1 cellular context compared by ENCODE assay signal in the genomic region with DNA sequence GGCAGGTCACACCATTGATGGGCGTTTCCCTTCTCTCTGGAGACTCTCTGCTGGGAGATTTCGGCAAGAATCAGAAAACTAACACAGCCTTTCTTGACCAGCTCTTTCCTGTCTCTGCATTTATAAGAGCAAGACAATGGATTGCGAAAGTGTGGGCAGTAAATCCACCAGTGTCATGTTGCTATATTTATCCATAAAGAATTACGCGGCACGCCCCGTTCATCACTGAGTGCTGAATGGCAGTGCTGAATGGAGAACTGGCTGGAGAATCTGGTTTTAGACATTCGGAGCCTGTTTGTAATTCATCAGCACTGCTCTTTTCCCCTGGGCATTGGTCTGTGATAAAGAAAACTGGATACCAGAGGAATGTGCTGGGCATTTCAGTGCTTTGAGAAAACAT.
TF ChIP-seq lines count a peak whose summit lies in the region.

No MANE protein-coding gene starts in this region.

TF ChIP-seq in HepG2, 621 proteins besides CTCF, POLR2A, EP300 and RAD21:
- no peak for TF ChIP-seq SNAPC4 (CRISPR knock-in tag; IDR thresholded peaks at IDR 0.05)
- TF ChIP-seq ZFP36 (IDR thresholded peaks at IDR 0.05; ENCODE audit: borderline replicate concordance, low read depth, low read length, partially characterized antibody) = no peak
- TF ChIP-seq ZNF674 (CRISPR knock-in tag; IDR thresholded peaks at IDR 0.05; ENCODE audit: low read depth) = no peak
- TF ChIP-seq POLR2AphosphoS2 (IDR thresholded peaks at IDR 0.05; ENCODE audit: low read depth, low read length) = no peak
- TF ChIP-seq, protein P1, sequence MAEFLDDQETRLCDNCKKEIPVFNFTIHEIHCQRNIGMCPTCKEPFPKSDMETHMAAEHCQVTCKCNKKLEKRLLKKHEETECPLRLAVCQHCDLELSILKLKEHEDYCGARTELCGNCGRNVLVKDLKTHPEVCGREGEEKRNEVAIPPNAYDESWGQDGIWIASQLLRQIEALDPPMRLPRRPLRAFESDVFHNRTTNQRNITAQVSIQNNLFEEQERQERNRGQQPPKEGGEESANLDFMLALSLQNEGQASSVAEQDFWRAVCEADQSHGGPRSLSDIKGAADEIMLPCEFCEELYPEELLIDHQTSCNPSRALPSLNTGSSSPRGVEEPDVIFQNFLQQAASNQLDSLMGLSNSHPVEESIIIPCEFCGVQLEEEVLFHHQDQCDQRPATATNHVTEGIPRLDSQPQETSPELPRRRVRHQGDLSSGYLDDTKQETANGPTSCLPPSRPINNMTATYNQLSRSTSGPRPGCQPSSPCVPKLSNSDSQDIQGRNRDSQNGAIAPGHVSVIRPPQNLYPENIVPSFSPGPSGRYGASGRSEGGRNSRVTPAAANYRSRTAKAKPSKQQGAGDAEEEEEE (CRISPR knock-in tag; IDR thresholded peaks at IDR 0.05; ENCODE audit: borderline replicate concordance) = no peak
- TF ChIP-seq DMTF1 (CRISPR knock-in tag; IDR thresholded peaks at IDR 0.05) = no peak
- TF ChIP-seq CHCHD3 (CRISPR knock-in tag; IDR thresholded peaks at IDR 0.05) = no peak
- TF ChIP-seq TGIF2 (CRISPR knock-in tag; IDR thresholded peaks at IDR 0.05) = no peak
- TF ChIP-seq, protein P2, sequence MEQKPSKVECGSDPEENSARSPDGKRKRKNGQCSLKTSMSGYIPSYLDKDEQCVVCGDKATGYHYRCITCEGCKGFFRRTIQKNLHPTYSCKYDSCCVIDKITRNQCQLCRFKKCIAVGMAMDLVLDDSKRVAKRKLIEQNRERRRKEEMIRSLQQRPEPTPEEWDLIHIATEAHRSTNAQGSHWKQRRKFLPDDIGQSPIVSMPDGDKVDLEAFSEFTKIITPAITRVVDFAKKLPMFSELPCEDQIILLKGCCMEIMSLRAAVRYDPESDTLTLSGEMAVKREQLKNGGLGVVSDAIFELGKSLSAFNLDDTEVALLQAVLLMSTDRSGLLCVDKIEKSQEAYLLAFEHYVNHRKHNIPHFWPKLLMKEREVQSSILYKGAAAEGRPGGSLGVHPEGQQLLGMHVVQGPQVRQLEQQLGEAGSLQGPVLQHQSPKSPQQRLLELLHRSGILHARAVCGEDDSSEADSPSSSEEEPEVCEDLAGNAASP (CRISPR knock-in tag; IDR thresholded peaks at IDR 0.05; ENCODE audit: borderline replicate concordance) = no peak
- TF ChIP-seq, protein P3, sequence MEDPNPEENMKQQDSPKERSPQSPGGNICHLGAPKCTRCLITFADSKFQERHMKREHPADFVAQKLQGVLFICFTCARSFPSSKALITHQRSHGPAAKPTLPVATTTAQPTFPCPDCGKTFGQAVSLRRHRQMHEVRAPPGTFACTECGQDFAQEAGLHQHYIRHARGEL (CRISPR knock-in tag; IDR thresholded peaks at IDR 0.05) = no peak
- TF ChIP-seq, protein P4, sequence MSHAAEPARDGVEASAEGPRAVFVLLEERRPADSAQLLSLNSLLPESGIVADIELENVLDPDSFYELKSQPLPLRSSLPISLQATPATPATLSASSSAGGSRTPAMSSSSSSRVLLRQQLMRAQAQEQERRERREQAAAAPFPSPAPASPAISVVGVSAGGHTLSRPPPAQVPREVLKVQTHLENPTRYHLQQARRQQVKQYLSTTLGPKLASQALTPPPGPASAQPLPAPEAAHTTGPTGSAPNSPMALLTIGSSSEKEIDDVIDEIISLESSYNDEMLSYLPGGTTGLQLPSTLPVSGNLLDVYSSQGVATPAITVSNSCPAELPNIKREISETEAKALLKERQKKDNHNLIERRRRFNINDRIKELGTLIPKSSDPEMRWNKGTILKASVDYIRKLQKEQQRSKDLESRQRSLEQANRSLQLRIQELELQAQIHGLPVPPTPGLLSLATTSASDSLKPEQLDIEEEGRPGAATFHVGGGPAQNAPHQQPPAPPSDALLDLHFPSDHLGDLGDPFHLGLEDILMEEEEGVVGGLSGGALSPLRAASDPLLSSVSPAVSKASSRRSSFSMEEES (CRISPR knock-in tag; IDR thresholded peaks at IDR 0.05) = no peak
- TF ChIP-seq MAX (IDR thresholded peaks at IDR 0.05) = no peak
- TF ChIP-seq PRPF4 (IDR thresholded peaks at IDR 0.05; ENCODE audit: low read depth, low read length, poor library complexity, severe bottlenecking) = no peak
- no peak for TF ChIP-seq ZNF12 (CRISPR knock-in tag; IDR thresholded peaks at IDR 0.05)
- no peak for TF ChIP-seq GLI4 (CRISPR knock-in tag; IDR thresholded peaks at IDR 0.05; ENCODE audit: borderline replicate concordance)
- no peak for TF ChIP-seq PRDM4 (CRISPR knock-in tag; IDR thresholded peaks at IDR 0.05; ENCODE audit: borderline replicate concordance)
